8 cellular contexts compared by ENCODE assay signal in genomic region chr18:54828986-54829385, GRCh38. TPM values are rescaled to one million over a fixed set of nuclear protein-coding genes. Genes with fewer than 3 reads are reported as not detected.
DNase-seq lines count a peak whose midpoint lies in the region; ATAC-seq and TF ChIP-seq lines count a peak whose summit lies in the region.

No MANE protein-coding gene starts in this region.

- H3K27ac ChIP-seq in OCI-LY3 (ENCODE audit: low read length): no peak overlapping the region
- no peak overlapping the region for H3K27ac ChIP-seq in endodermal cell (ENCODE audit: low read depth, low read length)

- H3K36me3 ChIP-seq in BE2C (no peaks in the 10 kb centered on the region), OCI-LY3 (replicated peaks; ENCODE audit: low read depth, low read length) (no peaks in the 10 kb centered on the region), endodermal cell (ENCODE audit: control insufficient read depth, insufficient read depth, low read length) (no peaks in the 10 kb centered on the region)

- H3K9me3 ChIP-seq in BE2C: no peaks in the 10 kb centered on the region
- 0 out of 2 replicates have a peak, but pooled peaks cover 3% of the 10 kb centered on the region for H3K9me3 ChIP-seq in OCI-LY3 (ENCODE audit: insufficient read depth, low read length)
- no peaks in the 10 kb centered on the region for H3K9me3 ChIP-seq in endodermal cell (ENCODE audit: control insufficient read depth, low read length)

- H3K79me2 ChIP-seq in OCI-LY3 (ENCODE audit: low read length): no peaks in the 10 kb centered on the region

- no peak for ATAC-seq in HG02588 (IDR thresholded peaks at IDR 0.05; ENCODE audit: unreplicated experiment)
- no peak for ATAC-seq in HG02759 (IDR thresholded peaks at IDR 0.05; ENCODE audit: unreplicated experiment)

- no peak overlapping the region for H2AFZ ChIP-seq in OCI-LY3 (ENCODE audit: low read depth, low read length)

- no peaks in the 10 kb centered on the region for H3K4me1 ChIP-seq in BE2C
- H3K4me1 ChIP-seq in OCI-LY3 (ENCODE audit: low read length): no peaks in the 10 kb centered on the region
- H3K4me1 ChIP-seq in endodermal cell (ENCODE audit: control insufficient read depth, insufficient read depth, low read length): peaks cover 3% of the 10 kb centered on the region

- no peak overlapping the region for H3K27ac Mint-ChIP-seq in endodermal cell
- peak overlapping the region in 1 of 3 experiments; percentile 33 for H3K27ac Mint-ChIP-seq in nephron

- 60 to 61% methylated on average over 1 to 2 of the region's 2 CpGs for WGBS in endodermal cell (ENCODE audit: insufficient coverage in 1 of 2, insufficient read length in 1 of 2), 2 experiments

- H3K4me3 Mint-ChIP-seq in endodermal cell: peak overlapping the region; percentile 61
- peak overlapping the region; percentile 78 to 84 (median 82) for H3K4me3 Mint-ChIP-seq in nephron

- H3K9me3 Mint-ChIP-seq in endodermal cell (peaks cover 5% of the 10 kb centered on the region), nephron (peaks cover 9% of the 10 kb centered on the region)

- peak overlapping the region; percentile 59 for H3K4me2 ChIP-seq in OCI-LY3 (ENCODE audit: low read length)

- no peak for DNase-seq in BE2C
- DNase-seq in endodermal cell: no peak
- no peak for DNase-seq in AG08395 (ENCODE audit: low spot score)
- DNase-seq in NK-92 (lab: John Stamatoyannopoulos, UW; ENCODE audit: unreplicated experiment): no peak

- H3K27me3 Mint-ChIP-seq in endodermal cell (ENCODE audit: insufficient read depth) (peaks cover 20% of the 10 kb centered on the region), nephron (ENCODE audit: low read depth) (peaks cover 12% of the 10 kb centered on the region)

- no peak for TF ChIP-seq CTCF in BE2C (IDR thresholded peaks at IDR 0.05; ENCODE audit: low read depth, low read length)
- no peak for TF ChIP-seq CTCF in OCI-LY3 (IDR thresholded peaks at IDR 0.05; ENCODE audit: low read depth, low read length)
- no peak for TF ChIP-seq CTCF in endodermal cell (conservative IDR thresholded peaks at IDR 0.05)
- TF ChIP-seq CTCF in nephron (IDR thresholded peaks at IDR 0.05; ENCODE audit: unreplicated experiment in 3 of 3): no peak

- H3K36me3 Mint-ChIP-seq in endodermal cell (ENCODE audit: low read depth): no peaks in the 10 kb centered on the region
- no peaks in the 10 kb centered on the region for H3K36me3 Mint-ChIP-seq in nephron (ENCODE audit: low read depth)

- H4K20me1 ChIP-seq in OCI-LY3 (ENCODE audit: insufficient read depth, low read length): no peaks in the 10 kb centered on the region

- H3K4me1 Mint-ChIP-seq in endodermal cell: peaks cover 9% of the 10 kb centered on the region
- peaks cover 8% of the 10 kb centered on the region for H3K4me1 Mint-ChIP-seq in nephron

- H3K9ac ChIP-seq in OCI-LY3 (ENCODE audit: low read length): no peak overlapping the region
- H3K9ac ChIP-seq in endodermal cell (ENCODE audit: extremely low read depth, low read length, poor library complexity, severe bottlenecking): no peak overlapping the region

- H3K4me3 ChIP-seq in BE2C (ENCODE audit: low read depth, low read length): peak overlapping the region; percentile 60
- peak overlapping the region; percentile 65; the same call in 1 of the 2 replicates for H3K4me3 ChIP-seq in OCI-LY3 (ENCODE audit: low read length)
- peak overlapping the region; percentile 86 for H3K4me3 ChIP-seq in endodermal cell (ENCODE audit: low read length)

- no peaks in the 10 kb centered on the region for H3K27me3 ChIP-seq in BE2C
- H3K27me3 ChIP-seq in OCI-LY3 (ENCODE audit: low read depth, low read length): no peaks in the 10 kb centered on the region
- H3K27me3 ChIP-seq in endodermal cell (ENCODE audit: control insufficient read depth, insufficient read depth, low read length, poor library complexity, severe bottlenecking): peaks cover 8% of the 10 kb centered on the region

RNA-seq across cellular contexts. Expression of gene RAB27B, which starts 0.7 kb away (rescaled TPM):
- polyA plus RNA-seq in BE2C (2012; ENCODE audit: insufficient read depth, insufficient read length, low read depth): 7.3 TPM
- under 1 TPM; 0.40 to 0.99 TPM for total RNA-seq in endodermal cell
- 0.25 TPM for polyA plus RNA-seq in endodermal cell (2013, experiment 1 of 2)
- polyA plus RNA-seq in endodermal cell (2013, experiment 2 of 2): 0.29 TPM
